Comparison of ENCODE assay signal across 11 cellular contexts in genomic region chr16:7313170-7313569, GRCh38. TPM values are rescaled to one million over a fixed set of nuclear protein-coding genes. Genes with fewer than 3 reads are reported as not detected.
DNase-seq lines count a peak whose midpoint lies in the region; ATAC-seq and TF ChIP-seq lines count a peak whose summit lies in the region.
"Had no signal": no experiment of that assay in that cellular context is flagged by ENCODE, and none has a peak within 500 bp of the region (broad histone marks: within the 10 kb centered on the region; RNA-seq: fewer than 3 reads in every experiment).

No MANE protein-coding gene starts in this region.

- H3K27me3 ChIP-seq in OCI-LY3 (ENCODE audit: low read depth, low read length) (no peaks in the 10 kb centered on the region), tibial nerve (peaks cover 0 to 3% of the 10 kb centered on the region in 2 donors), aorta (ENCODE audit: control insufficient read depth in 1 of 2, insufficient read depth in 2 of 2, low read length in 1 of 2) (peaks cover 0 to 2% of the 10 kb centered on the region in 2 donors)

- H3K4me2 ChIP-seq in OCI-LY3 (ENCODE audit: low read length): no peak overlapping the region

- H3K9ac ChIP-seq in OCI-LY3 (ENCODE audit: low read length): no peak overlapping the region

- H3K4me3 ChIP-seq in OCI-LY3 (ENCODE audit: low read length) (no peak overlapping the region), fibroblast of the aortic adventitia (ENCODE audit: low read depth, low read length) (no peak overlapping the region), tibial nerve (no peak overlapping the region), aorta (ENCODE audit: low read length in 2 of 2) (no peak overlapping the region)

- no peaks in the 10 kb centered on the region for H3K9me3 ChIP-seq in OCI-LY3 (ENCODE audit: insufficient read depth, low read length)
- no peaks in the 10 kb centered on the region for H3K9me3 ChIP-seq in tibial nerve
- H3K9me3 ChIP-seq in aorta (ENCODE audit: control insufficient read depth, low read length): no peaks in the 10 kb centered on the region

- 25 to 35% methylated on average over 5 of the region's 5 CpGs for WGBS in tibial nerve, 2 donors
- 33 to 42% methylated on average over 5 of the region's 5 CpGs for WGBS in aorta, 2 donors

- H3K79me2 ChIP-seq in OCI-LY3 (ENCODE audit: low read length): no peaks in the 10 kb centered on the region

- no peaks in the 10 kb centered on the region for H4K20me1 ChIP-seq in OCI-LY3 (ENCODE audit: insufficient read depth, low read length)

- no peak overlapping the region for H3K27ac ChIP-seq in OCI-LY3 (ENCODE audit: low read length)
- no peak overlapping the region for H3K27ac ChIP-seq in tibial nerve
- no peak overlapping the region for H3K27ac ChIP-seq in aorta (ENCODE audit: low read depth in 1 of 2, low read length in 2 of 2)

- H3K36me3 ChIP-seq in OCI-LY3 (replicated peaks; ENCODE audit: low read depth, low read length) (no peaks in the 10 kb centered on the region), tibial nerve (no peaks in the 10 kb centered on the region), aorta (ENCODE audit: control insufficient read depth in 1 of 2, insufficient read depth in 2 of 2, low read length in 1 of 2) (no peaks in the 10 kb centered on the region)

- ATAC-seq in aorta (ENCODE audit: low FRiP score): no peak

- peak; percentile 50 for TF ChIP-seq CTCF in OCI-LY3 (IDR thresholded peaks at IDR 0.05; ENCODE audit: low read depth, low read length)
- TF ChIP-seq CTCF in fibroblast of the aortic adventitia (IDR thresholded peaks at IDR 0.05; ENCODE audit: insufficient read depth, low read length): peak; percentile 13
- peak in 3 of 5 experiments; percentile 13 to 37 (median 19) for TF ChIP-seq CTCF in tibial nerve (IDR thresholded peaks at IDR 0.05)

- no peaks in the 10 kb centered on the region for H3K4me1 ChIP-seq in OCI-LY3 (ENCODE audit: low read length)
- no peaks in the 10 kb centered on the region for H3K4me1 ChIP-seq in tibial nerve
- H3K4me1 ChIP-seq in aorta (ENCODE audit: control insufficient read depth in 1 of 2, insufficient read depth in 2 of 2, low read length in 2 of 2): no peaks in the 10 kb centered on the region

- H2AFZ ChIP-seq in OCI-LY3 (ENCODE audit: low read depth, low read length): no peak overlapping the region

- TF ChIP-seq POLR2A in tibial nerve (IDR thresholded peaks at IDR 0.05): no peak

- DNase-seq in NCI-H2081 (lab: John Stamatoyannopoulos, UW): peak; percentile 40 to 76
- no peak for DNase-seq in NCI-H2081 treated with DMSO at 0.1 percent for 48 hours (lab: John Stamatoyannopoulos, UW)
- DNase-seq in fibroblast of the aortic adventitia (ENCODE audit: low read depth): no peak
- peak in 1 of 2 donors; percentile 7 for DNase-seq in tibial nerve (ENCODE audit: low spot score in 2 of 2)
- no peak for DNase-seq in activated gamma-delta T cell (lab: John Stamatoyannopoulos, UW)
- no peak for DNase-seq in aorta
- no peak for DNase-seq in HuH-7.5 (ENCODE audit: low spot score)
- DNase-seq: SW 1271 had no signal

- intact Hi-C loops in aorta (cut with DNase I): no loop called here

- TF ChIP-seq EP300 in tibial nerve (IDR thresholded peaks at IDR 0.05): no peak

RNA-seq across cellular contexts. Expression of gene RBFOX1, which starts 19.5 kb away (rescaled TPM):
- total RNA-seq in fibroblast of the aortic adventitia (ENCODE audit: low replicate concordance) (0.08 TPM in 1 of 2 replicates, not detected in the other), tibial nerve (1 to 10 TPM in 2 of 4 donors, under 1 TPM in 1, not detected in 1; 0.22 to 2.1 (median 1.3) TPM), aorta (not detected)
- polyA plus RNA-seq in aorta: under 1 TPM in 1 of 2 donors, not detected in 1; 0.25 TPM
- total RNA-seq: bronchial epithelial cell, fibroblast of villous mesenchyme had no signal

Comparison
In these comparisons a context has a peak if more than half of its experiments do, and no peak if none do; other contexts are left out.
1. DNase-seq: peak in NCI-H2081 (2 of 2); none in NCI-H2081 treated with DMSO at 0.1 percent for 48 hours (single experiment), fibroblast of the aortic adventitia (single experiment), activated gamma-delta T cell (single experiment), aorta (0 of 2) and HuH-7.5 (single experiment).
2. Peak in every context shown above with its lines, with median percentiles within 50 percentile points of each other: CTCF ChIP-seq.